ENCODE assay signal across 17 cellular contexts in the genomic region with DNA sequence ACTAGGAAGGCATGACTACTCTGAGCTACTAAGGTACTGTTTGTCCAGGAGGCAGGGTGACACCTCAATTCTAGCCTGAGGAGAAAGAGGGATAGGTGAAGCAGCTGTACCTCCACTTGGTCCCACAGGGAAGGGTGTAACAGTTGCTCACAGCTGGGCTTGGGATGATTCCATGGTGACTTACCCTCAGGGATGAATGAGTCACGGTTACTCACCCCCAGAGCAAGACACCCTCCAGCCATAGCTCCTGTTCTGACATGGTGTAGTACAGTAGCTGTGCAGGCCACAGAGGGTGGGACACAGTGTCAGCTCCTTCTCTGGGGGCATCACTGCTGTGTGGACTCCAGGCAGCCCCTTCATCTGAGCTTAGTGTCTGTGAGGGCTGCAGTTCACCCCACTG.
DNase-seq lines count a peak whose midpoint lies in the region; ATAC-seq and TF ChIP-seq lines count a peak whose summit lies in the region.
"Had no signal": no experiment of that assay in that cellular context is flagged by ENCODE, and none has a peak within 500 bp of the region (broad histone marks: within the 10 kb centered on the region; RNA-seq: fewer than 3 reads in every experiment).

No MANE protein-coding gene starts in this region.

- H3K27me3 ChIP-seq in mesenchymal stem cell (ENCODE audit: control insufficient read depth in 1 of 2, insufficient read depth in 1 of 2, low read length in 2 of 2), result no peaks in the 10 kb centered on the region
- H3K27me3 ChIP-seq: thyroid gland had no signal

- no peaks in the 10 kb centered on the region for H3K36me3 ChIP-seq in mesenchymal stem cell (ENCODE audit: control insufficient read depth in 1 of 2, insufficient read depth in 2 of 2, low read depth in 1 of 2, low read length in 2 of 2)
- H3K36me3 ChIP-seq: thyroid gland had no signal

- no peak overlapping the region for H2BK120ac ChIP-seq in mesenchymal stem cell (ENCODE audit: low read depth, low read length)

- no peak overlapping the region for H3K9ac ChIP-seq in mesenchymal stem cell (ENCODE audit: low read length)

- no peak overlapping the region for H4K8ac ChIP-seq in mesenchymal stem cell (ENCODE audit: low read length)

- WGBS in mesenchymal stem cell, result 20% methylated on average over 1 of the region's 1 CpG

- H2BK15ac ChIP-seq in mesenchymal stem cell (ENCODE audit: low read depth, poor library complexity, severe bottlenecking), result no peak overlapping the region

- no peak overlapping the region for H3K23ac ChIP-seq in mesenchymal stem cell (ENCODE audit: low read length in 2 of 2)

- peak overlapping the region in 1 of 2 experiments; percentile 95 for H3K14ac ChIP-seq in mesenchymal stem cell (ENCODE audit: low read length in 2 of 2)

- no peak overlapping the region for H4K91ac ChIP-seq in mesenchymal stem cell (ENCODE audit: low read length)

- peak overlapping the region; percentile 23 for H2AFZ ChIP-seq in mesenchymal stem cell (ENCODE audit: low read depth, low read length)

- no peak overlapping the region for H2BK5ac ChIP-seq in mesenchymal stem cell (ENCODE audit: low read depth, low read length, poor library complexity, severe bottlenecking)

- no peak overlapping the region for H3K27ac ChIP-seq in mesenchymal stem cell (ENCODE audit: low read length, poor library complexity, severe bottlenecking)
- H3K27ac ChIP-seq: thyroid gland, VCaP had no signal

- H3K4ac ChIP-seq in mesenchymal stem cell (ENCODE audit: low read depth in 1 of 2, low read length in 2 of 2), result no peak overlapping the region

- ATAC-seq in HG02973 (IDR thresholded peaks at IDR 0.05; ENCODE audit: unreplicated experiment), result no peak
- ATAC-seq: activated CD8-positive, alpha-beta T cell treated with anti-CD3 and anti-CD28 coated beads, Interleukin-2, amount 10 ng/mL, durations not matched to agents 7 days and 5 days had no signal

- H3K4me1 ChIP-seq in mesenchymal stem cell (ENCODE audit: control insufficient read depth, insufficient read depth, low read depth, low read length), result no peaks in the 10 kb centered on the region
- H3K4me1 ChIP-seq: thyroid gland had no signal

- DNase-seq in AG08396 (ENCODE audit: low spot score) (peak; percentile 8), HS-5 (ENCODE audit: low read depth) (peak; percentile 87), astrocyte of the cerebellum (ENCODE audit: low read depth) (peak; percentile 3), mesenchymal stem cell (peak; percentile 83), DMS153 (lab: John Stamatoyannopoulos, UW) (no peak), inferior parietal cortex (ENCODE audit: extremely low spot score) (no peak)
- no peak for DNase-seq in stimulated activated naive CD4-positive, alpha-beta T cell (lab: John Stamatoyannopoulos, UW)
- DNase-seq: activated CD8-positive, alpha-beta T cell treated with anti-CD3 and anti-CD28 coated beads, Interleukin-2, amount 10 ng/mL, durations not matched to agents 7 days and 5 days; Calu3; head of caudate nucleus; kidney; NCI-H187 treated with DMSO at 0.1 percent for 48 hours; NCI-H524; stimulated activated CD4-positive, alpha-beta T cell treated with anti-CD3 and anti-CD28 coated beads, Interleukin-1b, Interleukin-23, amount 100 ng/mL, for 48 hours; thyroid gland had no signal

- H3K4me3 ChIP-seq in astrocyte of the cerebellum (ENCODE audit: low read depth, low read length), result no peak overlapping the region
- H3K4me3 ChIP-seq in mesenchymal stem cell (ENCODE audit: insufficient read depth in 1 of 2, low read depth in 1 of 2, low read length in 2 of 2), result no peak overlapping the region
- H3K4me3 ChIP-seq: thyroid gland had no signal

- no peak overlapping the region for H3K4me2 ChIP-seq in mesenchymal stem cell (ENCODE audit: low read length, poor library complexity, severe bottlenecking)

- in situ Hi-C loops in astrocyte of the cerebellum (cut with HindIII; ENCODE audit: low sequenced_read_pairs), result no loop called here

- no peak for TF ChIP-seq CTCF in astrocyte of the cerebellum (IDR thresholded peaks at IDR 0.05; ENCODE audit: low read depth, low read length, missing control alignments)

- no peaks in the 10 kb centered on the region for H3K79me1 ChIP-seq in mesenchymal stem cell (replicated peaks; ENCODE audit: low read length, poor library complexity, severe bottlenecking)

- H2BK12ac ChIP-seq in mesenchymal stem cell (ENCODE audit: low read length in 2 of 2), result peak overlapping the region in 1 of 2 experiments; percentile 47

- peaks cover 7% of the 10 kb centered on the region for H3K9me3 ChIP-seq in mesenchymal stem cell (ENCODE audit: control insufficient read depth, low read length)
- H3K9me3 ChIP-seq: thyroid gland had no signal

- no peak overlapping the region for H2AK5ac ChIP-seq in mesenchymal stem cell (ENCODE audit: low read length, severe bottlenecking)

- H3K18ac ChIP-seq in mesenchymal stem cell (ENCODE audit: low read depth in 1 of 2, low read length in 2 of 2), result peak overlapping the region in 1 of 2 experiments; percentile 38

Comparison
In these comparisons a context has a peak if more than half of its experiments do, and no peak if none do; other contexts are left out.
1. DNase-seq: peak in AG08396 (single experiment), HS-5 (single experiment), astrocyte of the cerebellum (single experiment) and mesenchymal stem cell (single experiment); none in DMS153 (single experiment), inferior parietal cortex (single experiment) and stimulated activated naive CD4-positive, alpha-beta T cell (0 of 6).